ENCODE assay signal across 2 cellular contexts in genomic region chr16:79561729-79562128, GRCh38.
TF ChIP-seq lines count a peak whose summit lies in the region.

No MANE protein-coding gene starts in this region.

TF ChIP-seq in liver, 16 proteins besides CTCF, POLR2A, EP300 and RAD21:
- TF ChIP-seq ZBTB33 (IDR thresholded peaks at IDR 0.05) (no peak), TAF1 (conservative IDR thresholded peaks at IDR 0.05) (peak; percentile 58), MAX (IDR thresholded peaks at IDR 0.05) (peak; percentile 65), EGR1 (IDR thresholded peaks at IDR 0.05; ENCODE audit: low read depth in 2 of 2) (no peak), SP1 (IDR thresholded peaks at IDR 0.05) (peak; percentile 68), HNF4A (conservative IDR thresholded peaks at IDR 0.05) (peak; percentile 61 to 76), FOXA1 (IDR thresholded peaks at IDR 0.05) (peak; percentile 29), FOXA2 (IDR thresholded peaks at IDR 0.05) (peak; percentile 59), GABPA (IDR thresholded peaks at IDR 0.05 in 1 of 2, conservative IDR thresholded peaks at IDR 0.05 in 1 of 2) (no peak), RXRA (IDR thresholded peaks at IDR 0.05) (peak; percentile 59 to 78), YY1 (IDR thresholded peaks at IDR 0.05) (peak; percentile 74), HNF4G (IDR thresholded peaks at IDR 0.05) (peak; percentile 15), JUND (IDR thresholded peaks at IDR 0.05) (peak in 1 of 2 donors; percentile 36), ATF3 (IDR thresholded peaks at IDR 0.05) (no peak), NR2F2 (IDR thresholded peaks at IDR 0.05) (no peak)
- TF ChIP-seq, protein P1, sequence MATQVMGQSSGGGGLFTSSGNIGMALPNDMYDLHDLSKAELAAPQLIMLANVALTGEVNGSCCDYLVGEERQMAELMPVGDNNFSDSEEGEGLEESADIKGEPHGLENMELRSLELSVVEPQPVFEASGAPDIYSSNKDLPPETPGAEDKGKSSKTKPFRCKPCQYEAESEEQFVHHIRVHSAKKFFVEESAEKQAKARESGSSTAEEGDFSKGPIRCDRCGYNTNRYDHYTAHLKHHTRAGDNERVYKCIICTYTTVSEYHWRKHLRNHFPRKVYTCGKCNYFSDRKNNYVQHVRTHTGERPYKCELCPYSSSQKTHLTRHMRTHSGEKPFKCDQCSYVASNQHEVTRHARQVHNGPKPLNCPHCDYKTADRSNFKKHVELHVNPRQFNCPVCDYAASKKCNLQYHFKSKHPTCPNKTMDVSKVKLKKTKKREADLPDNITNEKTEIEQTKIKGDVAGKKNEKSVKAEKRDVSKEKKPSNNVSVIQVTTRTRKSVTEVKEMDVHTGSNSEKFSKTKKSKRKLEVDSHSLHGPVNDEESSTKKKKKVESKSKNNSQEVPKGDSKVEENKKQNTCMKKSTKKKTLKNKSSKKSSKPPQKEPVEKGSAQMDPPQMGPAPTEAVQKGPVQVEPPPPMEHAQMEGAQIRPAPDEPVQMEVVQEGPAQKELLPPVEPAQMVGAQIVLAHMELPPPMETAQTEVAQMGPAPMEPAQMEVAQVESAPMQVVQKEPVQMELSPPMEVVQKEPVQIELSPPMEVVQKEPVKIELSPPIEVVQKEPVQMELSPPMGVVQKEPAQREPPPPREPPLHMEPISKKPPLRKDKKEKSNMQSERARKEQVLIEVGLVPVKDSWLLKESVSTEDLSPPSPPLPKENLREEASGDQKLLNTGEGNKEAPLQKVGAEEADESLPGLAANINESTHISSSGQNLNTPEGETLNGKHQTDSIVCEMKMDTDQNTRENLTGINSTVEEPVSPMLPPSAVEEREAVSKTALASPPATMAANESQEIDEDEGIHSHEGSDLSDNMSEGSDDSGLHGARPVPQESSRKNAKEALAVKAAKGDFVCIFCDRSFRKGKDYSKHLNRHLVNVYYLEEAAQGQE (IDR thresholded peaks at IDR 0.05), result peak; percentile 55
TF ChIP-seq in liver: peak in this region for 11.

TF ChIP-seq in HepG2, 621 proteins besides CTCF, POLR2A, EP300 and RAD21:
- TF ChIP-seq, protein P2, sequence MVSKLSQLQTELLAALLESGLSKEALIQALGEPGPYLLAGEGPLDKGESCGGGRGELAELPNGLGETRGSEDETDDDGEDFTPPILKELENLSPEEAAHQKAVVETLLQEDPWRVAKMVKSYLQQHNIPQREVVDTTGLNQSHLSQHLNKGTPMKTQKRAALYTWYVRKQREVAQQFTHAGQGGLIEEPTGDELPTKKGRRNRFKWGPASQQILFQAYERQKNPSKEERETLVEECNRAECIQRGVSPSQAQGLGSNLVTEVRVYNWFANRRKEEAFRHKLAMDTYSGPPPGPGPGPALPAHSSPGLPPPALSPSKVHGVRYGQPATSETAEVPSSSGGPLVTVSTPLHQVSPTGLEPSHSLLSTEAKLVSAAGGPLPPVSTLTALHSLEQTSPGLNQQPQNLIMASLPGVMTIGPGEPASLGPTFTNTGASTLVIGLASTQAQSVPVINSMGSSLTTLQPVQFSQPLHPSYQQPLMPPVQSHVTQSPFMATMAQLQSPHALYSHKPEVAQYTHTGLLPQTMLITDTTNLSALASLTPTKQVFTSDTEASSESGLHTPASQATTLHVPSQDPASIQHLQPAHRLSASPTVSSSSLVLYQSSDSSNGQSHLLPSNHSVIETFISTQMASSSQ (IDR thresholded peaks at IDR 0.05; ENCODE audit: low read depth), result no peak
- TF ChIP-seq, protein P2 (CRISPR knock-in tag; IDR thresholded peaks at IDR 0.05; ENCODE audit: borderline replicate concordance), result no peak
- TF ChIP-seq ETV5 (CRISPR knock-in tag; IDR thresholded peaks at IDR 0.05; ENCODE audit: borderline replicate concordance), result no peak
- TF ChIP-seq ZNF879 (CRISPR knock-in tag; IDR thresholded peaks at IDR 0.05), result no peak
- TF ChIP-seq, protein P3, sequence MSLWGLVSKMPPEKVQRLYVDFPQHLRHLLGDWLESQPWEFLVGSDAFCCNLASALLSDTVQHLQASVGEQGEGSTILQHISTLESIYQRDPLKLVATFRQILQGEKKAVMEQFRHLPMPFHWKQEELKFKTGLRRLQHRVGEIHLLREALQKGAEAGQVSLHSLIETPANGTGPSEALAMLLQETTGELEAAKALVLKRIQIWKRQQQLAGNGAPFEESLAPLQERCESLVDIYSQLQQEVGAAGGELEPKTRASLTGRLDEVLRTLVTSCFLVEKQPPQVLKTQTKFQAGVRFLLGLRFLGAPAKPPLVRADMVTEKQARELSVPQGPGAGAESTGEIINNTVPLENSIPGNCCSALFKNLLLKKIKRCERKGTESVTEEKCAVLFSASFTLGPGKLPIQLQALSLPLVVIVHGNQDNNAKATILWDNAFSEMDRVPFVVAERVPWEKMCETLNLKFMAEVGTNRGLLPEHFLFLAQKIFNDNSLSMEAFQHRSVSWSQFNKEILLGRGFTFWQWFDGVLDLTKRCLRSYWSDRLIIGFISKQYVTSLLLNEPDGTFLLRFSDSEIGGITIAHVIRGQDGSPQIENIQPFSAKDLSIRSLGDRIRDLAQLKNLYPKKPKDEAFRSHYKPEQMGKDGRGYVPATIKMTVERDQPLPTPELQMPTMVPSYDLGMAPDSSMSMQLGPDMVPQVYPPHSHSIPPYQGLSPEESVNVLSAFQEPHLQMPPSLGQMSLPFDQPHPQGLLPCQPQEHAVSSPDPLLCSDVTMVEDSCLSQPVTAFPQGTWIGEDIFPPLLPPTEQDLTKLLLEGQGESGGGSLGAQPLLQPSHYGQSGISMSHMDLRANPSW (CRISPR knock-in tag; IDR thresholded peaks at IDR 0.05; ENCODE audit: borderline replicate concordance), result no peak
- no peak for TF ChIP-seq ZNF598 (CRISPR knock-in tag; IDR thresholded peaks at IDR 0.05; ENCODE audit: borderline replicate concordance)
- no peak for TF ChIP-seq FOXO4 (CRISPR knock-in tag; conservative IDR thresholded peaks at IDR 0.05)
- TF ChIP-seq, protein P4, sequence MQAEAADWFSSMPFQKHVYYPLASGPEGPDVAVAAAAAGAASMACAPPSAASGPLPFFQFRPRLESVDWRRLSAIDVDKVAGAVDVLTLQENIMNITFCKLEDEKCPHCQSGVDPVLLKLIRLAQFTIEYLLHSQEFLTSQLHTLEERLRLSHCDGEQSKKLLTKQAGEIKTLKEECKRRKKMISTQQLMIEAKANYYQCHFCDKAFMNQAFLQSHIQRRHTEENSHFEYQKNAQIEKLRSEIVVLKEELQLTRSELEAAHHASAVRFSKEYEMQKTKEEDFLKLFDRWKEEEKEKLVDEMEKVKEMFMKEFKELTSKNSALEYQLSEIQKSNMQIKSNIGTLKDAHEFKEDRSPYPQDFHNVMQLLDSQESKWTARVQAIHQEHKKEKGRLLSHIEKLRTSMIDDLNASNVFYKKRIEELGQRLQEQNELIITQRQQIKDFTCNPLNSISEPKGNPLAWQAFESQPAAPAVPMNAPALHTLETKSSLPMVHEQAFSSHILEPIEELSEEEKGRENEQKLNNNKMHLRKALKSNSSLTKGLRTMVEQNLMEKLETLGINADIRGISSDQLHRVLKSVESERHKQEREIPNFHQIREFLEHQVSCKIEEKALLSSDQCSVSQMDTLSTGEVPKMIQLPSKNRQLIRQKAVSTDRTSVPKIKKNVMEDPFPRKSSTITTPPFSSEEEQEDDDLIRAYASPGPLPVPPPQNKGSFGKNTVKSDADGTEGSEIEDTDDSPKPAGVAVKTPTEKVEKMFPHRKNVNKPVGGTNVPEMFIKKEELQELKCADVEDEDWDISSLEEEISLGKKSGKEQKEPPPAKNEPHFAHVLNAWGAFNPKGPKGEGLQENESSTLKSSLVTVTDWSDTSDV (CRISPR knock-in tag; IDR thresholded peaks at IDR 0.05), result no peak
TF ChIP-seq in HepG2: peak in this region for 0.
